35 cellular contexts compared by ENCODE assay signal in genomic region chr10:17307149-17307548, GRCh38.
A peak's percentile ranks its signal among the peaks of the same experiment; 100 is the strongest.
DNase-seq lines count a peak whose midpoint lies in the region; ATAC-seq, FAIRE-seq and TF ChIP-seq lines count a peak whose summit lies in the region.
"Had no signal": no experiment of that assay in that cellular context is flagged by ENCODE, and none has a peak within 500 bp of the region (broad histone marks: within the 10 kb centered on the region; RNA-seq: fewer than 3 reads in every experiment).

No MANE protein-coding gene starts in this region.

- no peak overlapping the region for H3K27ac ChIP-seq in HepG2 (ENCODE audit: extremely low read length, insufficient read depth, low read length)
- H3K27ac ChIP-seq in right lobe of liver: no peak overlapping the region
- H3K27ac ChIP-seq in A549: no peak overlapping the region
- H3K27ac ChIP-seq in IMR-90 (ENCODE audit: insufficient read depth, low read length): no peak overlapping the region
- no peak overlapping the region for H3K27ac ChIP-seq in K562 (ENCODE audit: extremely low read depth, low read depth, low read length)
- H3K27ac ChIP-seq: 22Rv1; BLaER1; BLaER1 treated with 17β-estradiol and CSF1 and Interleukin-3, amounts not matched to agents 10 nM and 100 nM had no signal

- POLR2A ChIA-PET in HepG2 (lab: Yijun Ruan, JAX): no interaction called here
- POLR2A ChIA-PET in A549 (lab: Yijun Ruan, JAX): no interaction called here
- POLR2A ChIA-PET in IMR-90 (lab: Charles Lee; ENCODE audit: unreplicated experiment): no interaction called here
- POLR2A ChIA-PET in K562 (lab: Yijun Ruan, JAX): no interaction called here

- H2BK120ac ChIP-seq in IMR-90 (ENCODE audit: low read depth, low read length): no peak overlapping the region

- H2BK20ac ChIP-seq in IMR-90 (ENCODE audit: low read depth, low read length): no peak overlapping the region

- H3K14ac ChIP-seq in IMR-90 (replicated peaks; ENCODE audit: low read depth, low read length): no peak overlapping the region

- H3K79me2 ChIP-seq in HepG2 (ENCODE audit: insufficient read depth, low read length) (no peaks in the 10 kb centered on the region), K562 (ENCODE audit: control insufficient read depth, insufficient read depth, low read length) (no peaks in the 10 kb centered on the region)

- H3K9me3 ChIP-seq in HepG2 (ENCODE audit: low read length) (no peaks in the 10 kb centered on the region), right lobe of liver (no peaks in the 10 kb centered on the region), A549 (no peaks in the 10 kb centered on the region), IMR-90 (ENCODE audit: control insufficient read depth, insufficient read depth, low read length) (no peaks in the 10 kb centered on the region), K562 (replicated peaks; ENCODE audit: control insufficient read depth, insufficient read depth, low read depth, low read length) (0 out of 2 replicates have a peak, but pooled peaks cover 4% of the 10 kb centered on the region)
- H3K9me3 ChIP-seq: BE2C, Caco-2 had no signal

- no peaks in the 10 kb centered on the region for H4K20me1 ChIP-seq in HepG2 (ENCODE audit: insufficient read depth, low read length)
- no peaks in the 10 kb centered on the region for H4K20me1 ChIP-seq in IMR-90 (ENCODE audit: insufficient read depth, low read length)
- H4K20me1 ChIP-seq in K562 (replicated peaks; ENCODE audit: control insufficient read depth, insufficient read depth, low read length): no peaks in the 10 kb centered on the region
- H4K20me1 ChIP-seq: BLaER1; BLaER1 treated with 17β-estradiol and CSF1 and Interleukin-3, amounts not matched to agents 10 nM and 100 nM had no signal

- intact Hi-C loops in HepG2 (cut with micrococcal nuclease; ENCODE audit: unreplicated experiment): no loop called here
- intact Hi-C loops in right lobe of liver (cut with DNase I): no loop called here
- intact Hi-C loops in IMR-90 (cut with micrococcal nuclease): no loop called here
- intact Hi-C loops in K562 (cut with micrococcal nuclease): no loop called here

- no peaks in the 10 kb centered on the region for H3K4me1 Mint-ChIP-seq in chondrocyte (ENCODE audit: low read depth)
- H3K4me1 Mint-ChIP-seq: B cell; CD14-positive monocyte; CD4-positive, alpha-beta memory T cell; CD4-positive, CD25-positive, alpha-beta regulatory T cell; CD8-positive, alpha-beta memory T cell had no signal

- DNase-seq in HepG2 (ENCODE audit: low spot score) (no peak), right lobe of liver (no peak), A549 (ENCODE audit: low read depth in 1 of 2, low spot score in 1 of 2) (no peak), IMR-90 (no peak), K562 (ENCODE audit: extremely low read depth in 1 of 4, low spot score in 3 of 4) (no peak), NCI-H82 (lab: John Stamatoyannopoulos, UW) (no peak), chondrocyte (ENCODE audit: low spot score) (no peak)
- DNase-seq: 8988T; ACHN; AML-193; BE2C; C1 segment of cervical spinal cord; Caco-2; Calu3; CD4-positive, alpha-beta memory T cell; CD4-positive, alpha-beta T cell; CD4-positive, CD25-positive, alpha-beta regulatory T cell; CD8-positive, alpha-beta memory T cell; CD8-positive, alpha-beta T cell; COR-L47; DMS 273 treated with DMSO at 0.1 percent for 48 hours; DMS153; DMS53; DMS79; DMS79 treated with DMSO at 0.1 percent for 48 hours; DND-41; EL had no signal

- H3K18ac ChIP-seq in IMR-90 (ENCODE audit: low read depth, low read length): no peak overlapping the region

- no peak overlapping the region for H4K8ac ChIP-seq in IMR-90 (ENCODE audit: low read depth in 2 of 2, low read length in 2 of 2)

- H3K4ac ChIP-seq in IMR-90 (ENCODE audit: low read depth, low read length): no peak overlapping the region

- H2AFZ ChIP-seq in HepG2 (ENCODE audit: low read length) (no peak overlapping the region), IMR-90 (replicated peaks; ENCODE audit: low read length, poor library complexity) (no peak overlapping the region), K562 (ENCODE audit: low read depth, low read length) (peak overlapping the region; percentile 1; the same call in 1 of the 2 replicates)

- no peak for FAIRE-seq in HepG2 (lab: Jason Lieb, UNC)
- FAIRE-seq in A549 (lab: Jason Lieb, UNC): no peak
- no peak for FAIRE-seq in K562 (lab: Jason Lieb, UNC)
- FAIRE-seq: A204.1, D721Med had no signal

- H2AK5ac ChIP-seq in IMR-90 (ENCODE audit: low read depth, low read length): no peak overlapping the region

- no peak overlapping the region for H4K5ac ChIP-seq in IMR-90 (ENCODE audit: low read depth, low read length)

- no peak overlapping the region for H2BK15ac ChIP-seq in IMR-90 (ENCODE audit: low read depth, low read length)

- no peak overlapping the region for H3K23ac ChIP-seq in IMR-90 (ENCODE audit: low read depth, low read length)

- in situ Hi-C loops in HepG2 (cut with HindIII; ENCODE audit: extremely low pct_ligation_motif_present, low pct_unique_long_range_greater_than_20kb): no loop called here
- in situ Hi-C loops in IMR-90 (cut with MboI; ENCODE audit: low sequenced_read_pairs): no loop called here
- in situ Hi-C loops in K562 (cut with MboI): no loop called here

- no peaks in the 10 kb centered on the region for H3K4me1 ChIP-seq in HepG2 (ENCODE audit: insufficient read depth, low read length)
- no peaks in the 10 kb centered on the region for H3K4me1 ChIP-seq in right lobe of liver
- no peaks in the 10 kb centered on the region for H3K4me1 ChIP-seq in A549
- H3K4me1 ChIP-seq in IMR-90 (ENCODE audit: control insufficient read depth, insufficient read depth, low read length): no peaks in the 10 kb centered on the region
- no peaks in the 10 kb centered on the region for H3K4me1 ChIP-seq in K562 (replicated peaks in 1 of 2; ENCODE audit: control insufficient read depth in 2 of 2, insufficient read depth in 2 of 2, low read length in 2 of 2)
- H3K4me1 ChIP-seq: BE2C; BLaER1; BLaER1 treated with 17β-estradiol and CSF1 and Interleukin-3, amounts not matched to agents 10 nM and 100 nM; Caco-2 had no signal

- BruUV-seq in HepG2 (replicated peaks; lab: Mats Ljungman, UMichigan): no TSS peak
- no TSS peak for BruUV-seq in IMR-90 (replicated peaks; lab: Mats Ljungman, UMichigan)
- no TSS peak for BruUV-seq in K562 (replicated peaks; lab: Mats Ljungman, UMichigan)

- TF ChIP-seq RAD21 in HepG2 (CRISPR knock-in tag; IDR thresholded peaks at IDR 0.05) (no peak), A549 (conservative IDR thresholded peaks at IDR 0.05 in 1 of 2, IDR thresholded peaks at IDR 0.05 in 1 of 2) (no peak), IMR-90 (IDR thresholded peaks at IDR 0.05; ENCODE audit: low read length) (no peak), K562 (CRISPR knock-in tag; conservative IDR thresholded peaks at IDR 0.05 in 1 of 2, IDR thresholded peaks at IDR 0.05 in 1 of 2) (no peak)

- no peaks in the 10 kb centered on the region for H3K9me3 Mint-ChIP-seq in chondrocyte (ENCODE audit: low read depth)
- H3K9me3 Mint-ChIP-seq: CD4-positive, alpha-beta T cell; CD8-positive, alpha-beta T cell had no signal

- no peak overlapping the region for H3K56ac ChIP-seq in IMR-90 (ENCODE audit: extremely low read depth, insufficient read depth, low read length)

- H3K36me3 ChIP-seq in HepG2 (replicated peaks in 1 of 2; ENCODE audit: control insufficient read depth in 1 of 2, insufficient read depth in 2 of 2, low read length in 2 of 2) (no peaks in the 10 kb centered on the region), right lobe of liver (no peaks in the 10 kb centered on the region), IMR-90 (ENCODE audit: control insufficient read depth, insufficient read depth, low read length) (no peaks in the 10 kb centered on the region), K562 (ENCODE audit: control insufficient read depth, insufficient read depth, low read length) (no peaks in the 10 kb centered on the region)
- H3K36me3 ChIP-seq: BE2C; BLaER1; BLaER1 treated with 17β-estradiol and CSF1 and Interleukin-3, amounts not matched to agents 10 nM and 100 nM had no signal

- H3K9ac ChIP-seq in HepG2 (ENCODE audit: insufficient read depth, low read depth, low read length) (no peak overlapping the region), IMR-90 (ENCODE audit: low read depth, low read length) (no peak overlapping the region), K562 (ENCODE audit: insufficient read depth in 1 of 2, low read depth in 2 of 2, low read length in 2 of 2) (no peak overlapping the region)
- H3K9ac ChIP-seq: BLaER1; BLaER1 treated with 17β-estradiol and CSF1 and Interleukin-3, amounts not matched to agents 10 nM and 100 nM had no signal

- H2AK9ac ChIP-seq in IMR-90 (replicated peaks; ENCODE audit: low read depth, low read length, poor library complexity): no peak overlapping the region

- TF ChIP-seq EP300 in HepG2 (IDR thresholded peaks at IDR 0.05; ENCODE audit: low read depth in 2 of 2, low read length in 2 of 2): no peak
- TF ChIP-seq EP300 in HepG2 (CRISPR knock-in tag; IDR thresholded peaks at IDR 0.05; ENCODE audit: borderline replicate concordance): no peak
- TF ChIP-seq EP300 in A549 (IDR thresholded peaks at IDR 0.05): no peak
- no peak for TF ChIP-seq EP300 in K562 (IDR thresholded peaks at IDR 0.05; ENCODE audit: low read length)

- TF ChIP-seq CTCF in HepG2 (CRISPR knock-in tag; IDR thresholded peaks at IDR 0.05) (no peak), right lobe of liver (IDR thresholded peaks at IDR 0.05) (no peak), A549 (IDR thresholded peaks at IDR 0.05) (no peak), IMR-90 (conservative IDR thresholded peaks at IDR 0.05; ENCODE audit: low read depth, low read length) (no peak), K562 (IDR thresholded peaks at IDR 0.05 in 2 of 3, conservative IDR thresholded peaks at IDR 0.05 in 1 of 3; ENCODE audit: insufficient read depth in 2 of 3, low read depth in 1 of 3, low read length in 3 of 3) (no peak), chondrocyte (IDR thresholded peaks at IDR 0.05) (no peak)

- no peak overlapping the region for H4K91ac ChIP-seq in IMR-90 (ENCODE audit: insufficient read depth, low read depth, low read length)

- dilution Hi-C loops in IMR-90 (cut with HindIII; ENCODE audit: low sequenced_read_pairs, unreplicated experiment): no loop called here

- H3K4me3 Mint-ChIP-seq in chondrocyte (ENCODE audit: unreplicated experiment): no peak overlapping the region
- H3K4me3 Mint-ChIP-seq: B cell; CD14-positive monocyte; CD4-positive, alpha-beta memory T cell; CD4-positive, alpha-beta T cell; CD4-positive, CD25-positive, alpha-beta regulatory T cell; CD8-positive, alpha-beta memory T cell; CD8-positive, alpha-beta T cell had no signal

- CTCF ChIA-PET in HepG2 (lab: Yijun Ruan, JAX; ENCODE audit: low intra/inter-chr PET ratio, low total read pairs): no interaction called here
- CTCF ChIA-PET in A549 (lab: Yijun Ruan, JAX): no interaction called here
- CTCF ChIA-PET in IMR-90 (lab: Yijun Ruan, JAX): no interaction called here
- CTCF ChIA-PET in K562 (lab: Yijun Ruan, JAX; ENCODE audit: low intra/inter-chr PET ratio): no interaction called here

- no peak for TF ChIP-seq POLR2A in HepG2 (IDR thresholded peaks at IDR 0.05; ENCODE audit: insufficient read depth in 1 of 2, low read depth in 2 of 2, low read length in 2 of 2)
- no peak for TF ChIP-seq POLR2A in right lobe of liver (IDR thresholded peaks at IDR 0.05)
- no peak for TF ChIP-seq POLR2A in A549 (IDR thresholded peaks at IDR 0.05; ENCODE audit: low read length)
- no peak for TF ChIP-seq POLR2A in IMR-90 (IDR thresholded peaks at IDR 0.05; ENCODE audit: low read depth, low read length)
- no peak for TF ChIP-seq POLR2A in K562 (conservative IDR thresholded peaks at IDR 0.05)

- 15% methylated on average over 3 of the region's 3 CpGs for WGBS in HepG2 (ENCODE audit: low lambda C conversion rate)
- WGBS in right lobe of liver (ENCODE audit: insufficient coverage, low coverage, low lambda C conversion rate, missing lambda C conversion rate): 34% methylated on average over 3 of the region's 3 CpGs
- WGBS in A549 (ENCODE audit: missing lambda C conversion rate): 15% methylated on average over 3 of the region's 3 CpGs
- no CpG with 5 or more reads among the region's 3 CpGs for WGBS in IMR-90 (ENCODE audit: extremely low coverage in 2 of 2, insufficient read length in 1 of 2), 2 experiments
- 24% methylated on average over 3 of the region's 3 CpGs for WGBS in K562 (ENCODE audit: insufficient coverage, low coverage, missing lambda C conversion rate)

- H2BK5ac ChIP-seq in IMR-90 (ENCODE audit: low read depth, low read length, poor library complexity, severe bottlenecking): no peak overlapping the region

- no peak for ATAC-seq in HepG2
- no peak for ATAC-seq in right lobe of liver
- ATAC-seq in A549: no peak
- no peak for ATAC-seq in IMR-90 (ENCODE audit: low read depth)
- no peak for ATAC-seq in K562
- no peak for ATAC-seq in GM18498 (IDR thresholded peaks at IDR 0.05; ENCODE audit: unreplicated experiment)
- ATAC-seq: CD8-positive, alpha-beta T cell had no signal

- no peak overlapping the region for H3K4me3 ChIP-seq in HepG2 (replicated peaks in 1 of 3; ENCODE audit: insufficient read depth in 1 of 3, low read depth in 2 of 3, low read length in 3 of 3)
- H3K4me3 ChIP-seq in right lobe of liver: no peak overlapping the region
- H3K4me3 ChIP-seq in A549: no peak overlapping the region
- H3K4me3 ChIP-seq in IMR-90 (ENCODE audit: insufficient read depth, low read depth, low read length): no peak overlapping the region
- no peak overlapping the region for H3K4me3 ChIP-seq in K562
- H3K4me3 ChIP-seq: BLaER1; BLaER1 treated with 17β-estradiol and CSF1 and Interleukin-3, amounts not matched to agents 10 nM and 100 nM had no signal

- H3K27me3 Mint-ChIP-seq in chondrocyte (ENCODE audit: low read depth): peaks cover 38% of the 10 kb centered on the region

- H3K79me1 ChIP-seq in IMR-90 (ENCODE audit: low read depth in 1 of 2, low read length in 2 of 2): no peaks in the 10 kb centered on the region

- H3K27me3 ChIP-seq in HepG2 (ENCODE audit: control insufficient read depth in 1 of 2, insufficient read depth in 2 of 2, low read length in 2 of 2): no peaks in the 10 kb centered on the region; a peak in 1 of 5 replicates
- no peaks in the 10 kb centered on the region for H3K27me3 ChIP-seq in right lobe of liver
- H3K27me3 ChIP-seq in IMR-90 (ENCODE audit: control insufficient read depth, insufficient read depth, low read length): peaks cover 12% of the 10 kb centered on the region
- H3K27me3 ChIP-seq in K562 (ENCODE audit: control insufficient read depth in 2 of 2, insufficient read depth in 2 of 2, low read length in 2 of 2): no peaks in the 10 kb centered on the region
- H3K27me3 ChIP-seq: BE2C; BLaER1; BLaER1 treated with 17β-estradiol and CSF1 and Interleukin-3, amounts not matched to agents 10 nM and 100 nM had no signal

- H3K36me3 Mint-ChIP-seq in chondrocyte (ENCODE audit: low read depth): no peaks in the 10 kb centered on the region
- H3K36me3 Mint-ChIP-seq: CD14-positive monocyte; CD4-positive, alpha-beta memory T cell; CD4-positive, CD25-positive, alpha-beta regulatory T cell; CD8-positive, alpha-beta memory T cell; CD8-positive, alpha-beta T cell had no signal

- H3K9me1 ChIP-seq in IMR-90 (ENCODE audit: insufficient read depth, low read length) (no peaks in the 10 kb centered on the region), K562 (ENCODE audit: control insufficient read depth, insufficient read depth, low read length) (no peaks in the 10 kb centered on the region)

- H3K27ac Mint-ChIP-seq in chondrocyte (ENCODE audit: unreplicated experiment): no peak overlapping the region
- H3K27ac Mint-ChIP-seq: B cell; CD14-positive monocyte; CD4-positive, alpha-beta memory T cell; CD4-positive, alpha-beta T cell; CD4-positive, CD25-positive, alpha-beta regulatory T cell; CD8-positive, alpha-beta memory T cell; CD8-positive, alpha-beta T cell had no signal

- H3K4me2 ChIP-seq in HepG2 (ENCODE audit: low read depth, low read length): no peak overlapping the region
- no peak overlapping the region for H3K4me2 ChIP-seq in A549
- no peak overlapping the region for H3K4me2 ChIP-seq in IMR-90 (ENCODE audit: low read depth, low read length)
- no peak overlapping the region for H3K4me2 ChIP-seq in K562 (ENCODE audit: insufficient read depth, low read length)
- H3K4me2 ChIP-seq: BLaER1; BLaER1 treated with 17β-estradiol and CSF1 and Interleukin-3, amounts not matched to agents 10 nM and 100 nM had no signal

Comparison
In these comparisons a context has a peak if more than half of its experiments do, and no peak if none do; other contexts are left out.
1. Of the 241 proteins assayed by ChIP-seq in both HepG2 and K562: peak only in HepG2: MAFF and MAFK; only in K562: none; in both: none; in neither: 239.